10 cellular contexts compared by ENCODE assay signal in the genomic region with DNA sequence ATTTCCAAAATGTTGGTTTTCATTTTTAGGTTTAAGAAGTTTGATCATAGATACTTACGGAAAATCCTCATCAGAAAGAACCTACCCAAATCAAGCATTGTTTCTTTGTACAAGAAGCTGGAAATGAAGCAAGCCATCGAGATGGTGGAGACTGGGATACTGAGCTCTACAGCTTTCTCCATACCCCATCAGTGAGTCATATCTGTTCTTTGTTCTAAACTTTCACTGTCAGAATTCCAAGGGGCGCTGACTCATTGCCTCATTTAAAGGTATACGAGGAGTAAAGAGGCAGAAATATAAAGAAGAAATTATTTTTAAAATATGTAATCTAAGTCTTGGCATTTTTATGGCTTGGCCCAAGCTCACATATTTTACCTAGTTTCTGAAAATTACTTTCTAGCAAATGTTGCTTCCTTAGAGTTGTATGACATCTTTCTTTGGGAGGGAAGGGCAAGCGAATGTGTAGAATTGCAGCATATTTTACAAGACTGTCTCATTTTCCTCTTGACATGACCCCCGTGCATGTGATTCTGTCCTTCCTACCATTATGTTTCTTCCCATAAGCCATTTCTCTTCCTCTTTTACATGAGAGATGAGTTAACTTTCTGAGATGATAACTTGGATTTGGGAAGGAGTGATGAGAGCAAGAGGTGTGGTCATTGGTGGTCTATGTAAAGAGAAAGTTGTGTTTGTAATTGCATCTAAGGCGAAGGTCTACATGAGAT. TPM values are rescaled to one million over a fixed set of nuclear protein-coding genes. Genes with fewer than 3 reads are reported as not detected.
A peak's percentile ranks its signal among the peaks of the same experiment; 100 is the strongest.
DNase-seq lines count a peak whose midpoint lies in the region; ATAC-seq, FAIRE-seq and TF ChIP-seq lines count a peak whose summit lies in the region.
"Had no signal": no experiment of that assay in that cellular context is flagged by ENCODE, and none has a peak within 500 bp of the region (broad histone marks: within the 10 kb centered on the region; RNA-seq: fewer than 3 reads in every experiment).

No MANE protein-coding gene starts in this region.

- TF ChIP-seq POLR2A in HepG2 (IDR thresholded peaks at IDR 0.05; ENCODE audit: insufficient read depth in 1 of 2, low read depth in 2 of 2, low read length in 2 of 2) (no peak), right lobe of liver (IDR thresholded peaks at IDR 0.05) (no peak), sigmoid colon (IDR thresholded peaks at IDR 0.05) (no peak)

- no peak overlapping the region for H3K27ac Mint-ChIP-seq in activated T-helper 2 cell treated with anti-CD3 and anti-CD28 coated beads, Interferon-gamma antibody, Interleukin-2, Interleukin-4, amounts not matched to agents 10 μg/mL and 5 μg/mL and 100 μg/mL, durations not matched to agents 14 hours and 24 hours and 36 hours

- H3K9me3 Mint-ChIP-seq in activated T-helper 2 cell treated with anti-CD3 and anti-CD28 coated beads, Interferon-gamma antibody, Interleukin-2, Interleukin-4, amounts not matched to agents 10 μg/mL and 5 μg/mL and 100 μg/mL, durations not matched to agents 14 hours and 24 hours and 36 hours, result no peaks in the 10 kb centered on the region

- 19% methylated on average over 7 of the region's 7 CpGs for WGBS in HepG2 (ENCODE audit: low lambda C conversion rate)
- 78% methylated on average over 7 of the region's 7 CpGs for WGBS in right lobe of liver (ENCODE audit: insufficient coverage, low coverage, low lambda C conversion rate, missing lambda C conversion rate)
- WGBS in sigmoid colon, 2 donors, result 76 to 83% methylated on average over 7 of the region's 7 CpGs

- H3K4me1 Mint-ChIP-seq in activated T-helper 2 cell treated with anti-CD3 and anti-CD28 coated beads, Interferon-gamma antibody, Interleukin-2, Interleukin-4, amounts not matched to agents 10 μg/mL and 5 μg/mL and 100 μg/mL, durations not matched to agents 14 hours and 24 hours and 36 hours (ENCODE audit: low read depth), result peaks cover 4% of the 10 kb centered on the region

- H3K4me1 ChIP-seq in HepG2 (ENCODE audit: insufficient read depth, low read length), result no peaks in the 10 kb centered on the region
- H3K4me1 ChIP-seq in right lobe of liver, result no peaks in the 10 kb centered on the region
- peaks cover 0 to 18% (median 13%) of the 10 kb centered on the region in 4 donors for H3K4me1 ChIP-seq in sigmoid colon
- H3K4me1 ChIP-seq: BE2C had no signal

- POLR2A ChIA-PET in HepG2 (lab: Yijun Ruan, JAX), result no interaction called here

- H3K36me3 Mint-ChIP-seq in activated T-helper 2 cell treated with anti-CD3 and anti-CD28 coated beads, Interferon-gamma antibody, Interleukin-2, Interleukin-4, amounts not matched to agents 10 μg/mL and 5 μg/mL and 100 μg/mL, durations not matched to agents 14 hours and 24 hours and 36 hours (ENCODE audit: low read depth), result no peaks in the 10 kb centered on the region

- peak; percentile 69 for ATAC-seq in HepG2
- ATAC-seq in right lobe of liver, result no peak

- peaks cover 19% of the 10 kb centered on the region for H3K27me3 Mint-ChIP-seq in activated T-helper 2 cell treated with anti-CD3 and anti-CD28 coated beads, Interferon-gamma antibody, Interleukin-2, Interleukin-4, amounts not matched to agents 10 μg/mL and 5 μg/mL and 100 μg/mL, durations not matched to agents 14 hours and 24 hours and 36 hours (ENCODE audit: low read depth)

- H3K36me3 ChIP-seq in HepG2 (replicated peaks in 1 of 2; ENCODE audit: control insufficient read depth in 1 of 2, insufficient read depth in 2 of 2, low read length in 2 of 2) (no peaks in the 10 kb centered on the region), right lobe of liver (no peaks in the 10 kb centered on the region), sigmoid colon (no peaks in the 10 kb centered on the region)
- H3K36me3 ChIP-seq: BE2C had no signal

- no peak overlapping the region for H3K4me3 Mint-ChIP-seq in activated T-helper 2 cell treated with anti-CD3 and anti-CD28 coated beads, Interferon-gamma antibody, Interleukin-2, Interleukin-4, amounts not matched to agents 10 μg/mL and 5 μg/mL and 100 μg/mL, durations not matched to agents 14 hours and 24 hours and 36 hours (ENCODE audit: low read depth)

- H3K9me3 ChIP-seq in HepG2 (ENCODE audit: low read length) (no peaks in the 10 kb centered on the region), right lobe of liver (no peaks in the 10 kb centered on the region), sigmoid colon (no peaks in the 10 kb centered on the region)
- H3K9me3 ChIP-seq: BE2C had no signal

- in situ Hi-C loops in HepG2 (cut with HindIII; ENCODE audit: extremely low pct_ligation_motif_present, low pct_unique_long_range_greater_than_20kb), result no loop called here

- H3K4me3 ChIP-seq in HepG2 (replicated peaks in 1 of 3; ENCODE audit: insufficient read depth in 1 of 3, low read depth in 2 of 3, low read length in 3 of 3) (no peak overlapping the region), right lobe of liver (no peak overlapping the region), sigmoid colon (no peak overlapping the region)
- H3K4me3 ChIP-seq: SK-N-MC had no signal

- no peak for TF ChIP-seq RAD21 in HepG2 (CRISPR knock-in tag; IDR thresholded peaks at IDR 0.05)

- CTCF ChIA-PET in HepG2 (lab: Yijun Ruan, JAX; ENCODE audit: low intra/inter-chr PET ratio, low total read pairs), result no interaction called here

- DNase-seq in HepG2 (ENCODE audit: low spot score) (peak; percentile 68), right lobe of liver (no peak), amniotic epithelial cell (ENCODE audit: low read depth) (peak; percentile 93), iPS-NIHi11 (ENCODE audit: low spot score) (peak; percentile 33), sigmoid colon (no peak), NCI-H446 (lab: John Stamatoyannopoulos, UW) (no peak)
- no peak for DNase-seq in activated T-helper 2 cell treated with anti-CD3 and anti-CD28 coated beads, Interferon-gamma antibody, Interleukin-2, Interleukin-4, amounts not matched to agents 10 μg/mL and 5 μg/mL and 100 μg/mL, durations not matched to agents 14 hours and 24 hours and 36 hours (ENCODE audit: low spot score)
- DNase-seq in central memory CD4-positive, alpha-beta T cell, result no peak
- DNase-seq: BE2C had no signal

- intact Hi-C loops in HepG2 (cut with micrococcal nuclease; ENCODE audit: unreplicated experiment), result no loop called here
- intact Hi-C loops in right lobe of liver (cut with DNase I), result no loop called here
- intact Hi-C loops in activated T-helper 2 cell treated with anti-CD3 and anti-CD28 coated beads, Interferon-gamma antibody, Interleukin-2, Interleukin-4, amounts not matched to agents 10 μg/mL and 5 μg/mL and 100 μg/mL, durations not matched to agents 14 hours and 24 hours and 36 hours (cut with micrococcal nuclease), result no loop called here
- intact Hi-C loops in sigmoid colon (cut with DNase I), result no loop called here

- no peaks in the 10 kb centered on the region for H3K79me2 ChIP-seq in HepG2 (ENCODE audit: insufficient read depth, low read length)

- BruUV-seq in HepG2 (replicated peaks; lab: Mats Ljungman, UMichigan), result no TSS peak

- H3K27ac ChIP-seq in HepG2 (ENCODE audit: extremely low read length, insufficient read depth, low read length) (no peak overlapping the region), right lobe of liver (no peak overlapping the region), sigmoid colon (peak overlapping the region in 2 of 4 donors; percentile 17 to 22)
- H3K27ac ChIP-seq: SK-N-MC had no signal

- TF ChIP-seq CTCF in HepG2 (CRISPR knock-in tag; IDR thresholded peaks at IDR 0.05), result no peak
- TF ChIP-seq CTCF in right lobe of liver (IDR thresholded peaks at IDR 0.05), result no peak
- TF ChIP-seq CTCF in sigmoid colon (IDR thresholded peaks at IDR 0.05), result no peak

- H2AFZ ChIP-seq in HepG2 (ENCODE audit: low read length), result no peak overlapping the region

- H4K20me1 ChIP-seq in HepG2 (ENCODE audit: insufficient read depth, low read length), result no peaks in the 10 kb centered on the region

- no peak overlapping the region for H3K4me2 ChIP-seq in HepG2 (ENCODE audit: low read depth, low read length)

- 0 out of 5 replicates have a peak, but pooled peaks cover 0 to 6% of the 10 kb centered on the region in 2 experiments for H3K27me3 ChIP-seq in HepG2 (ENCODE audit: control insufficient read depth in 1 of 2, insufficient read depth in 2 of 2, low read length in 2 of 2)
- H3K27me3 ChIP-seq in right lobe of liver, result no peaks in the 10 kb centered on the region
- no peaks in the 10 kb centered on the region for H3K27me3 ChIP-seq in sigmoid colon
- H3K27me3 ChIP-seq: BE2C had no signal

- TF ChIP-seq EP300 in HepG2 (IDR thresholded peaks at IDR 0.05; ENCODE audit: low read depth in 2 of 2, low read length in 2 of 2) (no peak), HepG2 (CRISPR knock-in tag; IDR thresholded peaks at IDR 0.05; ENCODE audit: borderline replicate concordance) (no peak), sigmoid colon (IDR thresholded peaks at IDR 0.05) (no peak)

- peak; percentile 52 for FAIRE-seq in HepG2 (lab: Jason Lieb, UNC)

- H3K9ac ChIP-seq in HepG2 (ENCODE audit: insufficient read depth, low read depth, low read length), result no peak overlapping the region

RNA-seq across cellular contexts. Expression of a gene that starts 41.2 kb away (rescaled TPM):
- total RNA-seq in HepG2 (2016; rRNA removed; fragmentation: Illumina TruSeq; extraction: Trizol) (not detected in 2 replicates), right lobe of liver (not detected), sigmoid colon (not detected)
- total RNA-seq in HepG2 (2016; cell fraction: cytosol; rRNA removed; fragmentation: Illumina TruSeq; extraction: Trizol; ENCODE audit: low read depth), result not detected in 2 replicates
- total RNA-seq in HepG2 (2016; cell fraction: insoluble cytoplasmic fraction; rRNA removed; fragmentation: Illumina TruSeq; extraction: Trizol), result not detected in 2 replicates
- total RNA-seq in HepG2 (2016; cell fraction: membrane; rRNA removed; fragmentation: Illumina TruSeq; extraction: Trizol), result not detected in 2 replicates
- total RNA-seq in HepG2 (2016; cell fraction: nucleus; rRNA removed; fragmentation: Illumina TruSeq; extraction: Trizol), result not detected in 2 replicates
- polyA plus RNA-seq in HepG2 (2011; rRNA removed) (not detected in 2 replicates), sigmoid colon (under 1 TPM in 1 of 3 donors, not detected in 2; 0.04 TPM)
- not detected in 2 replicates for polyA plus RNA-seq in HepG2 (2011; cell fraction: cytosol; rRNA removed)
- not detected in 2 replicates for polyA plus RNA-seq in HepG2 (2011; cell fraction: nucleus; rRNA removed)
- not detected in 2 replicates for polyA plus RNA-seq in HepG2 (2012)
- polyA plus RNA-seq in HepG2 (2016; cell fraction: cytosol; fragmentation: Illumina TruSeq; extraction: Trizol; ENCODE audit: low read depth), result not detected in 2 replicates
- polyA plus RNA-seq in HepG2 (2016; cell fraction: insoluble cytoplasmic fraction; fragmentation: Illumina TruSeq; extraction: Trizol; ENCODE audit: low read depth), result not detected in 2 replicates
- polyA plus RNA-seq in HepG2 (2016; cell fraction: membrane; fragmentation: Illumina TruSeq; extraction: Trizol; ENCODE audit: low read depth), result not detected in 2 replicates
- not detected in 2 replicates for polyA plus RNA-seq in HepG2 (2016; cell fraction: nucleus; fragmentation: Illumina TruSeq; extraction: Trizol; ENCODE audit: insufficient read depth, low read depth)
- 0.04 TPM in 1 of 2 replicates, not detected in the other for polyA minus RNA-seq in HepG2 (2011; rRNA and poly(A)+ RNA removed; ENCODE audit: low replicate concordance)
- not detected in 2 replicates for polyA minus RNA-seq in HepG2 (2011; cell fraction: cytosol; rRNA and poly(A)+ RNA removed)
- polyA minus RNA-seq in HepG2 (2011; cell fraction: nucleus; rRNA and poly(A)+ RNA removed), result 0.12 and 0.13 TPM in 2 replicates
- total RNA-seq in activated T-helper 2 cell treated with anti-CD3 and anti-CD28 coated beads, Interferon-gamma antibody, Interleukin-2, Interleukin-4, amounts not matched to agents 10 μg/mL and 5 μg/mL and 100 μg/mL, durations not matched to agents 14 hours and 24 hours and 36 hours, result 0.09 TPM in 2 replicates

Comparison
In these comparisons a context has a peak if more than half of its experiments do, and no peak if none do; other contexts are left out.
1. DNase-seq: peak in HepG2 (single experiment), amniotic epithelial cell (single experiment) and iPS-NIHi11 (single experiment); none in right lobe of liver (0 of 3), activated T-helper 2 cell treated with anti-CD3 and anti-CD28 coated beads, Interferon-gamma antibody, Interleukin-2, Interleukin-4, amounts not matched to agents 10 μg/mL and 5 μg/mL and 100 μg/mL, durations not matched to agents 14 hours and 24 hours and 36 hours (single experiment), central memory CD4-positive, alpha-beta T cell (single experiment), sigmoid colon (single experiment) and NCI-H446 (0 of 2).